Comparison of ENCODE assay signal across 7 cellular contexts in genomic region chr1:155226188-155226909, GRCh38. TPM values are rescaled to one million over a fixed set of nuclear protein-coding genes. Genes with fewer than 3 reads are reported as not detected.
DNase-seq lines count a peak whose midpoint lies in the region; ATAC-seq and TF ChIP-seq lines count a peak whose summit lies in the region.

No MANE protein-coding gene starts in this region.

- H3K4me3 Mint-ChIP-seq in activated naive CD8-positive, alpha-beta T cell treated with anti-CD3 and anti-CD28 coated beads, Interleukin-2, amount 10 ng/mL, durations not matched to agents 7 days and 5 days = peak overlapping the region; percentile 95

- in situ Hi-C loops in transverse colon (cut with MboI; ENCODE audit: low pct_ligation_motif_present in 1 of 4, low pct_unique_long_range_greater_than_20kb in 1 of 4, low sequenced_read_pairs in 3 of 4) = no loop called here

- no peak for TF ChIP-seq EP300 in transverse colon (IDR thresholded peaks at IDR 0.05; ENCODE audit: low read depth)

- DNase-seq in GM19238 (ENCODE audit: insufficient read length, low spot score) = peak; percentile 64
- peak; percentile 86 for DNase-seq in NCI-H1105 treated with DMSO at 0.1 percent for 48 hours (lab: John Stamatoyannopoulos, UW)
- DNase-seq in activated naive CD8-positive, alpha-beta T cell treated with anti-CD3 and anti-CD28 coated beads, Interleukin-2, amount 10 ng/mL, durations not matched to agents 7 days and 5 days = peak; percentile 84
- DNase-seq in heart right ventricle = peak; percentile 69 to 77
- peak in 8 of 10 donors; percentile 51 to 92 (median 64) for DNase-seq in posterior cingulate gyrus
- peak; percentile 87 for DNase-seq in transverse colon

- TF ChIP-seq CTCF in heart right ventricle (IDR thresholded peaks at IDR 0.05) = peak; percentile 8 to 78 (median 62)
- peak; percentile 41 to 78 (median 49) for TF ChIP-seq CTCF in transverse colon (IDR thresholded peaks at IDR 0.05)

- H3K4me1 Mint-ChIP-seq in activated naive CD8-positive, alpha-beta T cell treated with anti-CD3 and anti-CD28 coated beads, Interleukin-2, amount 10 ng/mL, durations not matched to agents 7 days and 5 days = peaks cover 24% of the 10 kb centered on the region

- peak overlapping the region; percentile 32 to 73 (median 62) for H3K4me3 ChIP-seq in heart right ventricle
- peak overlapping the region; percentile 43 to 81 (median 48) for H3K4me3 ChIP-seq in transverse colon

- H3K36me3 Mint-ChIP-seq in activated naive CD8-positive, alpha-beta T cell treated with anti-CD3 and anti-CD28 coated beads, Interleukin-2, amount 10 ng/mL, durations not matched to agents 7 days and 5 days = peaks cover 10% of the 10 kb centered on the region

- H3K36me3 ChIP-seq in heart right ventricle (no peaks in the 10 kb centered on the region), transverse colon (no peaks in the 10 kb centered on the region)

- no peaks in the 10 kb centered on the region for H3K27me3 Mint-ChIP-seq in activated naive CD8-positive, alpha-beta T cell treated with anti-CD3 and anti-CD28 coated beads, Interleukin-2, amount 10 ng/mL, durations not matched to agents 7 days and 5 days

- POLR2A ChIA-PET in activated naive CD8-positive, alpha-beta T cell treated with anti-CD3 and anti-CD28 coated beads, Interleukin-2, amount 10 ng/mL, durations not matched to agents 7 days and 5 days (lab: Charles Lee) = interaction anchor here (0.7 to 3.0 kb wide), 11 partner anchors 8 to 175 kb away, joined by 3 to 32 read pairs (median 14); partner anchors contain the start of genes ADAM15, KRTCAP2, MTX1 and THBS3

- 2% methylated on average over 7 of the region's 7 CpGs for WGBS in heart right ventricle, 2 donors
- WGBS in transverse colon (ENCODE audit: low coverage in 1 of 2), 2 donors = 0 to 1% methylated on average over 7 of the region's 7 CpGs

- peak overlapping the region; percentile 92 for H3K27ac Mint-ChIP-seq in activated naive CD8-positive, alpha-beta T cell treated with anti-CD3 and anti-CD28 coated beads, Interleukin-2, amount 10 ng/mL, durations not matched to agents 7 days and 5 days

- no peaks in the 10 kb centered on the region for H3K9me3 ChIP-seq in heart right ventricle
- H3K9me3 ChIP-seq in transverse colon = no peaks in the 10 kb centered on the region

- no peak for TF ChIP-seq POLR2A in transverse colon (IDR thresholded peaks at IDR 0.05)

- intact Hi-C loops in heart right ventricle (cut with DNase I) (loop anchor here in 5 of 10 donors (1.0 to 10.0 kb wide), 5 partner anchors 18 to 52 kb away; partner anchors contain the start of genes KRTCAP2 (in 1 of the 5), MTX1 (in 1 of the 5) and TRIM46 (in 1 of the 5)), posterior cingulate gyrus (cut with DNase I) (no loop called here), transverse colon (cut with DNase I; ENCODE audit: low total_unique reads) (loop anchor here (2.0 kb wide), 1 partner anchor 18 kb away; the partner anchor contains the start of gene MTX1)

- no peaks in the 10 kb centered on the region for H3K9me3 Mint-ChIP-seq in activated naive CD8-positive, alpha-beta T cell treated with anti-CD3 and anti-CD28 coated beads, Interleukin-2, amount 10 ng/mL, durations not matched to agents 7 days and 5 days

- ATAC-seq in SK-N-SH treated with all-trans-retinoic acid at 6 μM for 48 hours = peak; percentile 37
- peak; percentile 46 for ATAC-seq in activated naive CD8-positive, alpha-beta T cell treated with anti-CD3 and anti-CD28 coated beads, Interleukin-2, amount 10 ng/mL, durations not matched to agents 7 days and 5 days (ENCODE audit: low read depth)
- ATAC-seq in heart right ventricle = peak; percentile 27 to 72 (median 59)

- peak overlapping the region in 9 of 10 donors; percentile 70 to 91 (median 88) for H3K27ac ChIP-seq in heart right ventricle
- H3K27ac ChIP-seq in transverse colon = peak overlapping the region; percentile 88 to 95 (median 92)

- no peaks in the 10 kb centered on the region for H3K27me3 ChIP-seq in heart right ventricle
- H3K27me3 ChIP-seq in transverse colon = no peaks in the 10 kb centered on the region

- peaks cover 6 to 60% (median 17%) of the 10 kb centered on the region in 9 donors for H3K4me1 ChIP-seq in heart right ventricle
- peaks cover 5 to 24% (median 10%) of the 10 kb centered on the region in 4 donors for H3K4me1 ChIP-seq in transverse colon

TF ChIP-seq in SK-N-SH treated with all-trans-retinoic acid at 6 μM for 48 hours, 23 proteins besides CTCF, POLR2A, EP300 and RAD21:
- no peak for TF ChIP-seq TOX (CRISPR knock-in tag; IDR thresholded peaks at IDR 0.05; ENCODE audit: borderline replicate concordance)
- TF ChIP-seq ZNF565 (CRISPR knock-in tag; conservative IDR thresholded peaks at IDR 0.05; ENCODE audit: low read depth) = no peak
- no peak for TF ChIP-seq BACH2 (CRISPR knock-in tag; IDR thresholded peaks at IDR 0.05; ENCODE audit: borderline replicate concordance)
- TF ChIP-seq ZNF8 (CRISPR knock-in tag; IDR thresholded peaks at IDR 0.05) = no peak
- TF ChIP-seq TCF4 (CRISPR knock-in tag; IDR thresholded peaks at IDR 0.05; ENCODE audit: borderline replicate concordance) = no peak

RNA-seq across cellular contexts. Expression of gene MTX1, which starts 17.9 kb away (rescaled TPM):
- total RNA-seq in activated naive CD8-positive, alpha-beta T cell treated with anti-CD3 and anti-CD28 coated beads, Interleukin-2, amount 10 ng/mL, durations not matched to agents 7 days and 5 days = 10 to 100 TPM; 31.5 to 31.7 TPM
- total RNA-seq in heart right ventricle (10 to 100 TPM; 13.1 to 25.8 (median 17.1) TPM), transverse colon (10 to 100 TPM; 24.3 to 64.0 (median 46.0) TPM)
- polyA plus RNA-seq in heart right ventricle = 10 to 100 TPM; 33.9 to 49.7 TPM

RNA-seq across cellular contexts. Expression of gene THBS3, which starts 18.7 kb away (rescaled TPM):
- total RNA-seq in activated naive CD8-positive, alpha-beta T cell treated with anti-CD3 and anti-CD28 coated beads, Interleukin-2, amount 10 ng/mL, durations not matched to agents 7 days and 5 days = 10 to 100 TPM; 25.1 to 26.3 TPM
- total RNA-seq in heart right ventricle = 1 to 10 TPM; 3.8 to 8.8 (median 6.4) TPM
- 10 to 100 TPM in 1 of 2 donors, 1 to 10 TPM in 1; 4.9 to 23.5 TPM for polyA plus RNA-seq in heart right ventricle
- 10 to 100 TPM; 19.2 to 37.8 (median 27.0) TPM for total RNA-seq in transverse colon

RNA-seq across cellular contexts. Expression of gene ENTREP3, which starts 28.9 kb away (rescaled TPM):
- total RNA-seq in activated naive CD8-positive, alpha-beta T cell treated with anti-CD3 and anti-CD28 coated beads, Interleukin-2, amount 10 ng/mL, durations not matched to agents 7 days and 5 days = 10 to 100 TPM; 26.0 to 29.4 TPM
- total RNA-seq in heart right ventricle (10 to 100 TPM in 7 of 10 donors, 1 to 10 TPM in 3; 8.6 to 21.0 (median 11.3) TPM), transverse colon (10 to 100 TPM in 3 of 4 donors, 1 to 10 TPM in 1; 9.0 to 21.9 (median 15.7) TPM)
- 10 to 100 TPM in 1 of 2 donors, 1 to 10 TPM in 1; 7.1 to 13.7 TPM for polyA plus RNA-seq in heart right ventricle

RNA-seq across cellular contexts. Expression of gene SCAMP3, which starts 35.8 kb away (rescaled TPM):
- total RNA-seq in activated naive CD8-positive, alpha-beta T cell treated with anti-CD3 and anti-CD28 coated beads, Interleukin-2, amount 10 ng/mL, durations not matched to agents 7 days and 5 days = 10 to 100 TPM; 81.7 to 84.2 TPM
- total RNA-seq in heart right ventricle (10 to 100 TPM; 54.1 to 73.1 (median 60.1) TPM), transverse colon (10 to 100 TPM in 3 of 4 donors, 1 to 10 TPM in 1; 7.8 to 61.3 (median 35.2) TPM)
- 100 to 1,000 TPM in 1 of 2 donors, 10 to 100 TPM in 1; 47.9 to 109 TPM for polyA plus RNA-seq in heart right ventricle

RNA-seq across cellular contexts. Expression of gene CLK2, which starts 47.0 kb away (rescaled TPM):
- total RNA-seq in activated naive CD8-positive, alpha-beta T cell treated with anti-CD3 and anti-CD28 coated beads, Interleukin-2, amount 10 ng/mL, durations not matched to agents 7 days and 5 days = 100 to 1,000 TPM; 110 to 112 TPM
- total RNA-seq in heart right ventricle = 10 to 100 TPM; 12.5 to 21.9 (median 18.0) TPM
- 10 to 100 TPM; 17.4 to 47.1 TPM for polyA plus RNA-seq in heart right ventricle
- 10 to 100 TPM; 31.9 to 92.9 (median 51.5) TPM for total RNA-seq in transverse colon

Comparison
In these comparisons a context has a peak if more than half of its experiments do, and no peak if none do; other contexts are left out.
1. Peak in every context shown above with its lines: DNase-seq, ATAC-seq, H3K4me3 ChIP-seq and H3K27ac ChIP-seq.